ENCODE assay signal across 22 cellular contexts in the genomic region with DNA sequence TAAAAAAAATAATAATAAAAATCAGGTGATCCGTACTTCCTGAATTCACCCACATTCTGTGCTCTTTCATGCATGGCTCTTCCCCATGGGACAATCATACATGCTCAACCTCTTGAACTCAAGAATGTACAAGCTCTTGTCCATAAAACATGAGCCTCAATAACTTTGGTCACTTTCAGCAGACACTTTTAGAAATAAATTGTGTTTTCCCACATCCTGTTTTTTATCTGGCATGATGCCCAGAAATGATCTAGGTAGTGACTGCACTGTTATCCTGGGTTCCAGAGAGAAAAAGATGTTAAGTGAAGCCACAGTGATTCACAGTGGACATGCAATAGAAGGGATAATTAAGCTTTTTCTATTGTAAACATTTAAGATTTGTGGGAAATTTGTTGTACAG.
DNase-seq lines count a peak whose midpoint lies in the region; ATAC-seq and TF ChIP-seq lines count a peak whose summit lies in the region.
"Had no signal": no experiment of that assay in that cellular context is flagged by ENCODE, and none has a peak within 500 bp of the region (broad histone marks: within the 10 kb centered on the region; RNA-seq: fewer than 3 reads in every experiment).

No MANE protein-coding gene starts in this region.

- H3K9me3 ChIP-seq in PC-3 (ENCODE audit: low read length), result no peaks in the 10 kb centered on the region
- H3K9me3 ChIP-seq in ascending aorta, result no peaks in the 10 kb centered on the region
- no peaks in the 10 kb centered on the region for H3K9me3 ChIP-seq in gastrocnemius medialis
- H3K9me3 ChIP-seq: adrenal gland, sigmoid colon, upper lobe of right lung had no signal

- H3K9ac ChIP-seq in PC-3 (ENCODE audit: low read length), result no peak overlapping the region
- H3K9ac ChIP-seq: parathyroid adenoma had no signal

- H3K27ac ChIP-seq in PC-3 (ENCODE audit: low read length) (no peak overlapping the region), ascending aorta (no peak overlapping the region), gastrocnemius medialis (no peak overlapping the region)
- H3K27ac ChIP-seq: adrenal gland, parathyroid adenoma, sigmoid colon, upper lobe of right lung had no signal

- intact Hi-C loops in PC-3 (cut with micrococcal nuclease) (no loop called here), ascending aorta (cut with DNase I) (no loop called here), gastrocnemius medialis (cut with DNase I; ENCODE audit: low total_unique reads) (no loop called here)

- H3K4me2 ChIP-seq in PC-3 (ENCODE audit: low read length), result no peak overlapping the region

- H3K4me1 ChIP-seq in PC-3 (ENCODE audit: insufficient read depth, low read length) (no peaks in the 10 kb centered on the region), ascending aorta (no peaks in the 10 kb centered on the region), gastrocnemius medialis (no peaks in the 10 kb centered on the region)
- H3K4me1 ChIP-seq: adrenal gland, parathyroid adenoma, sigmoid colon, upper lobe of right lung had no signal

- TF ChIP-seq POLR2A in gastrocnemius medialis (IDR thresholded peaks at IDR 0.05), result no peak

- in situ Hi-C loops in gastrocnemius medialis (cut with MboI; ENCODE audit: low sequenced_read_pairs in 4 of 4), result no loop called here

- no TSS peak for BruUV-seq in PC-3 (replicated peaks; lab: Mats Ljungman, UMichigan)

- H2AFZ ChIP-seq in PC-3 (ENCODE audit: low read length), result no peak overlapping the region
- H2AFZ ChIP-seq: parathyroid adenoma had no signal

- no peaks in the 10 kb centered on the region for H4K20me1 ChIP-seq in PC-3 (ENCODE audit: low read length)

- H3K36me3 ChIP-seq in PC-3 (ENCODE audit: low read depth, low read length), result no peaks in the 10 kb centered on the region
- no peaks in the 10 kb centered on the region for H3K36me3 ChIP-seq in ascending aorta
- no peaks in the 10 kb centered on the region for H3K36me3 ChIP-seq in gastrocnemius medialis
- H3K36me3 ChIP-seq: adrenal gland, sigmoid colon, upper lobe of right lung had no signal

- no peaks in the 10 kb centered on the region for H3F3A ChIP-seq in PC-3 (ENCODE audit: low read length, unreplicated experiment)

- POLR2A ChIA-PET in PC-3 (lab: Charles Lee; ENCODE audit: unreplicated experiment), result no interaction called here

- no peaks in the 10 kb centered on the region for H3K79me2 ChIP-seq in PC-3 (ENCODE audit: low read length)
- H3K79me2 ChIP-seq: parathyroid adenoma had no signal

- CTCF ChIA-PET in PC-3 (lab: Charles Lee), result no interaction called here

- no peak for TF ChIP-seq CTCF in AG10803 (conservative IDR thresholded peaks at IDR 0.05; ENCODE audit: low read length)
- TF ChIP-seq CTCF in PC-3 (conservative IDR thresholded peaks at IDR 0.05; ENCODE audit: low read depth, low read length), result no peak
- TF ChIP-seq CTCF in fibroblast of the aortic adventitia (IDR thresholded peaks at IDR 0.05; ENCODE audit: insufficient read depth, low read length), result no peak
- no peak for TF ChIP-seq CTCF in ascending aorta (IDR thresholded peaks at IDR 0.05)
- no peak for TF ChIP-seq CTCF in gastrocnemius medialis (IDR thresholded peaks at IDR 0.05 in 4 of 5, conservative IDR thresholded peaks at IDR 0.05 in 1 of 5)

- no peaks in the 10 kb centered on the region for H3K9me2 ChIP-seq in PC-3 (replicated peaks; ENCODE audit: low read length)

- ATAC-seq in PC-3, result no peak
- no peak for ATAC-seq in gastrocnemius medialis
- ATAC-seq in GM21515 (IDR thresholded peaks at IDR 0.05; ENCODE audit: unreplicated experiment), result no peak
- ATAC-seq: activated CD4-positive, alpha-beta T cell treated with anti-CD3 and anti-CD28 coated beads for 36 hours; activated CD8-positive, alpha-beta memory T cell treated with anti-CD3 and anti-CD28 coated beads, Interleukin-2, amount 10 ng/mL, durations not matched to agents 7 days and 5 days; naive thymus-derived CD4-positive, alpha-beta T cell; stimulated activated naive CD8-positive, alpha-beta T cell treated with anti-CD3 and anti-CD28 coated beads, Interleukin-15, Interleukin-2, amounts not matched to agents 100 U/mL and 50 U/mL, for 24 hours; upper lobe of right lung had no signal

- H3K4me3 ChIP-seq in AG10803 (ENCODE audit: low read length) (no peak overlapping the region), PC-3 (ENCODE audit: low read length) (no peak overlapping the region), fibroblast of the aortic adventitia (ENCODE audit: low read depth, low read length) (no peak overlapping the region), ascending aorta (no peak overlapping the region), gastrocnemius medialis (no peak overlapping the region)
- H3K4me3 ChIP-seq: adrenal gland, sigmoid colon, upper lobe of right lung had no signal

- H3K27me3 ChIP-seq in PC-3 (ENCODE audit: low read length) (peaks cover 85% of the 10 kb centered on the region), ascending aorta (no peaks in the 10 kb centered on the region), gastrocnemius medialis (no peaks in the 10 kb centered on the region)
- H3K27me3 ChIP-seq: adrenal gland, sigmoid colon, upper lobe of right lung had no signal

- DNase-seq in AG10803 (ENCODE audit: low read depth), result peak; percentile 37
- peak; percentile 50 for DNase-seq in EH (ENCODE audit: low read depth)
- peak; percentile 41 for DNase-seq in PC-3
- DNase-seq in fibroblast of the aortic adventitia (ENCODE audit: low read depth), result peak; percentile 15
- DNase-seq in ascending aorta (ENCODE audit: low spot score in 2 of 2), result no peak
- no peak for DNase-seq in gastrocnemius medialis
- DNase-seq: activated CD4-positive, alpha-beta T cell treated with anti-CD3 and anti-CD28 coated beads for 36 hours; activated CD8-positive, alpha-beta memory T cell treated with anti-CD3 and anti-CD28 coated beads, Interleukin-2, amount 10 ng/mL, durations not matched to agents 7 days and 5 days; adrenal gland; AML-193; Calu3; effector CD4-positive, alpha-beta T cell; kidney; naive thymus-derived CD4-positive, alpha-beta T cell; NCI-H1417 treated with DMSO at 0.1 percent for 48 hours; NCI-H446; sigmoid colon; stimulated activated CD4-positive, alpha-beta T cell treated with anti-CD3 and anti-CD28 coated beads, Interleukin-1b, Interleukin-23, amount 100 ng/mL, for 48 hours; stimulated activated naive CD8-positive, alpha-beta T cell treated with anti-CD3 and anti-CD28 coated beads, Interleukin-15, Interleukin-2, amounts not matched to agents 100 U/mL and 50 U/mL, for 24 hours; upper lobe of right lung had no signal

Comparison
In these comparisons a context has a peak if more than half of its experiments do, and no peak if none do; other contexts are left out.
1. DNase-seq: peak in AG10803 (single experiment), EH (single experiment), PC-3 (single experiment) and fibroblast of the aortic adventitia (single experiment); none in ascending aorta (0 of 2) and gastrocnemius medialis (0 of 2).